In genomic region chr16:28524544-28525179, GRCh38 we compare ENCODE assay signal across 17 cellular contexts. TPM values are rescaled to one million over a fixed set of nuclear protein-coding genes. Genes with fewer than 3 reads are reported as not detected.
A peak's percentile ranks its signal among the peaks of the same experiment; 100 is the strongest.
DNase-seq lines count a peak whose midpoint lies in the region; ATAC-seq and TF ChIP-seq lines count a peak whose summit lies in the region.
"Had no signal": no experiment of that assay in that cellular context is flagged by ENCODE, and none has a peak within 500 bp of the region (broad histone marks: within the 10 kb centered on the region; RNA-seq: fewer than 3 reads in every experiment).

No MANE protein-coding gene starts in this region.

- DNase-seq in stimulated activated naive CD8-positive, alpha-beta T cell treated with anti-CD3 and anti-CD28 coated beads, Interleukin-15, amount 100 ng/mL, for 72 hours = no peak
- DNase-seq in stimulated activated naive CD8-positive, alpha-beta T cell treated with anti-CD3 and anti-CD28 coated beads, Interleukin-15, Interleukin-2, amounts not matched to agents 100 U/mL and 50 U/mL, for 24 hours = no peak
- DNase-seq in NCI-H526 (lab: John Stamatoyannopoulos, UW) (peak; percentile 87 to 89), fibroblast of gingiva (ENCODE audit: low read depth) (peak; percentile 18), HT-29 (ENCODE audit: low spot score) (no peak), dorsolateral prefrontal cortex (no peak), AG08396 (ENCODE audit: low spot score) (no peak)
- no peak for DNase-seq in effector memory CD8-positive, alpha-beta T cell
- DNase-seq: activated CD4-positive, alpha-beta T cell treated with anti-CD3 and anti-CD28 coated beads for 48 hours; activated effector memory CD4-positive, alpha-beta T cell treated with Interleukin-2 at 50 U/mL for 16 hours; BE2C; effector CD8-positive, alpha-beta T cell; NCI-H2171; stimulated activated CD4-positive, alpha-beta T cell treated with anti-CD3 and anti-CD28 coated beads, Interleukin-2, amount 100 ng/mL, for 24 hours; uterus had no signal

- intact Hi-C loops in dorsolateral prefrontal cortex (cut with DNase I) = no loop called here

- H3K27ac ChIP-seq in dorsolateral prefrontal cortex = no peak overlapping the region
- H3K27ac ChIP-seq: uterus had no signal

- no peak overlapping the region for H3K4me3 Mint-ChIP-seq in stimulated activated naive CD8-positive, alpha-beta T cell treated with anti-CD3 and anti-CD28 coated beads, Interleukin-15, amount 100 ng/mL, for 72 hours
- H3K4me3 Mint-ChIP-seq in effector memory CD8-positive, alpha-beta T cell = no peak overlapping the region
- H3K4me3 Mint-ChIP-seq: brain had no signal

- no peaks in the 10 kb centered on the region for H3K36me3 Mint-ChIP-seq in effector memory CD8-positive, alpha-beta T cell (ENCODE audit: insufficient read depth)
- H3K36me3 Mint-ChIP-seq: brain had no signal

- H3K4me1 Mint-ChIP-seq in stimulated activated naive CD8-positive, alpha-beta T cell treated with anti-CD3 and anti-CD28 coated beads, Interleukin-15, amount 100 ng/mL, for 72 hours = peaks cover 10% of the 10 kb centered on the region
- peaks cover 0 to 4% of the 10 kb centered on the region in 2 donors for H3K4me1 Mint-ChIP-seq in effector memory CD8-positive, alpha-beta T cell (ENCODE audit: low read depth in 2 of 2)

- no peaks in the 10 kb centered on the region for H3K27me3 ChIP-seq in dorsolateral prefrontal cortex
- H3K27me3 ChIP-seq: BE2C, uterus had no signal

- no peak overlapping the region for H3K27ac Mint-ChIP-seq in stimulated activated naive CD8-positive, alpha-beta T cell treated with anti-CD3 and anti-CD28 coated beads, Interleukin-15, amount 100 ng/mL, for 72 hours
- H3K27ac Mint-ChIP-seq in effector memory CD8-positive, alpha-beta T cell = peak overlapping the region in 1 of 2 donors; percentile 63

- peak; percentile 79 for ATAC-seq in stimulated activated naive CD8-positive, alpha-beta T cell treated with anti-CD3 and anti-CD28 coated beads, Interleukin-15, amount 100 ng/mL, for 72 hours
- ATAC-seq in stimulated activated naive CD8-positive, alpha-beta T cell treated with anti-CD3 and anti-CD28 coated beads, Interleukin-15, Interleukin-2, amounts not matched to agents 100 U/mL and 50 U/mL, for 24 hours = no peak
- no peak for ATAC-seq in effector memory CD8-positive, alpha-beta T cell (replicated peaks)

- H3K9me3 Mint-ChIP-seq in stimulated activated naive CD8-positive, alpha-beta T cell treated with anti-CD3 and anti-CD28 coated beads, Interleukin-15, amount 100 ng/mL, for 72 hours = no peaks in the 10 kb centered on the region
- no peaks in the 10 kb centered on the region for H3K9me3 Mint-ChIP-seq in effector memory CD8-positive, alpha-beta T cell

- no peak for TF ChIP-seq CTCF in dorsolateral prefrontal cortex (IDR thresholded peaks at IDR 0.05 in 54 of 56, conservative IDR thresholded peaks at IDR 0.05 in 2 of 56; ENCODE audit: low read depth in 1 of 56, partially characterized antibody in 56 of 56)

- H3K4me3 ChIP-seq in dorsolateral prefrontal cortex = no peak overlapping the region
- H3K4me3 ChIP-seq: uterus had no signal

- H3K27me3 Mint-ChIP-seq in stimulated activated naive CD8-positive, alpha-beta T cell treated with anti-CD3 and anti-CD28 coated beads, Interleukin-15, amount 100 ng/mL, for 72 hours = no peaks in the 10 kb centered on the region
- H3K27me3 Mint-ChIP-seq in effector memory CD8-positive, alpha-beta T cell = no peaks in the 10 kb centered on the region

RNA-seq across cellular contexts. Expression of gene NUPR1, which starts 14.1 kb away (rescaled TPM):
- 0.34 and 0.56 TPM in 2 replicates for total RNA-seq in HT-29 (2014; rRNA removed; shearing (Covaris generic))
- 10 to 100 TPM in 110 of 120 experiments, 1 to 10 TPM in 10; 4.8 to 89.9 (median 23.3) TPM for total RNA-seq in dorsolateral prefrontal cortex

RNA-seq across cellular contexts. Expression of gene IL27, which starts 18.0 kb away (rescaled TPM):
- total RNA-seq in HT-29 (2014; rRNA removed; shearing (Covaris generic)) = not detected in 2 replicates
- total RNA-seq in dorsolateral prefrontal cortex = 1 to 10 TPM in 2 of 120 experiments, under 1 TPM in 4, not detected in 114; 0.56 to 2.1 (median 0.83) TPM
- total RNA-seq: H1, uterus had no signal

RNA-seq across cellular contexts. Expression of gene SGF29, which starts 29.1 kb away (rescaled TPM):
- total RNA-seq in HT-29 (2014; rRNA removed; shearing (Covaris generic)) = 19.1 and 29.9 TPM in 2 replicates
- total RNA-seq in dorsolateral prefrontal cortex = 10 to 100 TPM; 10.9 to 27.0 (median 16.8) TPM

RNA-seq across cellular contexts. Expression of gene APOBR, which starts 30.2 kb away (rescaled TPM):
- total RNA-seq in HT-29 (2014; rRNA removed; shearing (Covaris generic)) = 0.05 TPM in 1 of 2 replicates, not detected in the other
- total RNA-seq in dorsolateral prefrontal cortex = 1 to 10 TPM in 48 of 120 experiments, under 1 TPM in 72; 0.24 to 3.4 (median 0.89) TPM
- total RNA-seq: H1 had no signal

RNA-seq across cellular contexts. Expression of gene CLN3, which starts 32.8 kb away (rescaled TPM):
- total RNA-seq in HT-29 (2014; rRNA removed; shearing (Covaris generic)) = 28.0 and 37.8 TPM in 2 replicates
- total RNA-seq in dorsolateral prefrontal cortex = 10 to 100 TPM in 119 of 120 experiments, 1 to 10 TPM in 1; 9.4 to 41.5 (median 22.9) TPM

Comparison
In these comparisons a context has a peak if more than half of its experiments do, and no peak if none do; other contexts are left out.
1. DNase-seq: peak in NCI-H526 (2 of 2) and fibroblast of gingiva (single experiment); none in stimulated activated naive CD8-positive, alpha-beta T cell treated with anti-CD3 and anti-CD28 coated beads, Interleukin-15, amount 100 ng/mL, for 72 hours (0 of 2), stimulated activated naive CD8-positive, alpha-beta T cell treated with anti-CD3 and anti-CD28 coated beads, Interleukin-15, Interleukin-2, amounts not matched to agents 100 U/mL and 50 U/mL, for 24 hours (single experiment), effector memory CD8-positive, alpha-beta T cell (0 of 3), HT-29 (single experiment), dorsolateral prefrontal cortex (0 of 10) and AG08396 (single experiment).